ENCODE assay signal across 30 cellular contexts in genomic region chr10:3357729-3358128, GRCh38.
"Had no signal": no experiment of that assay in that cellular context is flagged by ENCODE, and none has a peak within 500 bp of the region (broad histone marks: within the 10 kb centered on the region; RNA-seq: fewer than 3 reads in every experiment).

No MANE protein-coding gene starts in this region.

- ATAC-seq: mucosa of descending colon; naive thymus-derived CD8-positive, alpha-beta T cell; sciatic nerve had no signal

- H3K4me3 Mint-ChIP-seq: immature natural killer cell; mesothelial cell of epicardium; naive thymus-derived CD8-positive, alpha-beta T cell; nephron progenitor cell; stimulated activated naive B cell treated with anti-CD40 and anti-IgM and Interleukin-4, amounts not matched to agents 10 μg/mL and 1 μg/mL and 100 μg/mL, for 72 hours; stimulated activated naive CD8-positive, alpha-beta T cell treated with anti-CD3 and anti-CD28 coated beads, Interleukin-15, Interleukin-2, amounts not matched to agents 100 ng/mL and 50 ng/mL, for 24 hours had no signal

- H3K27ac ChIP-seq: coronary artery, esophagus squamous epithelium, prostate gland, right atrium auricular region, thoracic aorta, tibial nerve, upper lobe of left lung had no signal

- H3K4me3 ChIP-seq: coronary artery, esophagus squamous epithelium, lung, mucosa of descending colon, prostate gland, right atrium auricular region, smooth muscle cell, thoracic aorta, tibial nerve, upper lobe of left lung had no signal

- H3K36me3 ChIP-seq: esophagus squamous epithelium, prostate gland, right atrium auricular region, thoracic aorta, upper lobe of left lung had no signal

- DNase-seq: dermis blood vessel endothelial cell; effector memory CD4-positive, alpha-beta T cell; erythroblast; esophagus squamous epithelium; foreskin melanocyte; glutamatergic neuron; hypothalamus; immature natural killer cell; islet precursor cell; kidney glomerular epithelial cell; left colon; mesenchymal stem cell; mucosa of descending colon; naive thymus-derived CD8-positive, alpha-beta T cell; nephron progenitor cell; nucleus accumbens; stimulated activated CD4-positive, alpha-beta T cell treated with anti-CD3 and anti-CD28 coated beads, Interleukin-2, amount 100 ng/mL, for 24 hours; stimulated activated CD4-positive, alpha-beta T cell treated with anti-CD3 and anti-CD28 coated beads, Interleukin-4, amount 100 ng/mL, for 24 hours; stimulated activated naive B cell treated with anti-CD40 and anti-IgM and Interleukin-4, amounts not matched to agents 10 μg/mL and 1 μg/mL and 100 μg/mL, for 72 hours; upper lobe of left lung had no signal

- H3K27me3 ChIP-seq: esophagus squamous epithelium, right atrium auricular region, tibial nerve, upper lobe of left lung had no signal

- H3K4me1 Mint-ChIP-seq: immature natural killer cell; mesothelial cell of epicardium; naive thymus-derived CD8-positive, alpha-beta T cell; nephron progenitor cell had no signal

- H3K4me1 ChIP-seq: esophagus squamous epithelium, prostate gland, tibial nerve, upper lobe of left lung had no signal

- H3K27ac Mint-ChIP-seq: immature natural killer cell; mesothelial cell of epicardium; naive thymus-derived CD8-positive, alpha-beta T cell; nephron progenitor cell; stimulated activated naive B cell treated with anti-CD40 and anti-IgM and Interleukin-4, amounts not matched to agents 10 μg/mL and 1 μg/mL and 100 μg/mL, for 72 hours; stimulated activated naive CD8-positive, alpha-beta T cell treated with anti-CD3 and anti-CD28 coated beads, Interleukin-15, Interleukin-2, amounts not matched to agents 100 ng/mL and 50 ng/mL, for 24 hours had no signal

- H3K9me3 ChIP-seq: prostate gland, thoracic aorta had no signal

- H3K27me3 Mint-ChIP-seq: stimulated activated naive B cell treated with anti-CD40 and anti-IgM and Interleukin-4, amounts not matched to agents 10 μg/mL and 1 μg/mL and 100 μg/mL, for 72 hours had no signal
